In the genomic region with DNA sequence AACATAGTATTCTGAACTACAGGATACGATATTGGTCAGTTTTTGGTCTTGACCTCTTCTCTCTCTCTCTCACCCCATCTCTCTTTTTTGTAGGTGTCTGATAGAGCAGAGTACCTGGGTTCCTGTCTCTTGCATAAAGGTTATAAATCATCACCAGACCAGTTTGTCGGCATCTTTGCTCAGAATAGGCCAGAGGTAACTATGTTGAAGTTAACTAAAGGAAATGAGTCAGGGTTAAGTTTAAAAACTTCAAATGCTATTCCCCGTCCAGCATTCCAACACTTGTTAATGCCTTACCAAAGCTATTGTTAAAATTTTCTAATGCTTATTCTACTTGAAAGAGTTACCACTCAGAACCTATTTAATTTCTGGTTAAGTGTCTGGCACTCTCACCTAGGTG, we compare ENCODE assay signal across 24 cellular contexts. TPM values are rescaled to one million over a fixed set of nuclear protein-coding genes. Genes with fewer than 3 reads are reported as not detected.
DNase-seq lines count a peak whose midpoint lies in the region; ATAC-seq and TF ChIP-seq lines count a peak whose summit lies in the region.
"Had no signal": no experiment of that assay in that cellular context is flagged by ENCODE, and none has a peak within 500 bp of the region (broad histone marks: within the 10 kb centered on the region; RNA-seq: fewer than 3 reads in every experiment).

No MANE protein-coding gene starts in this region.

- whole genome bisulfite sequencing in mammary epithelial cell (ENCODE audit: low coverage, missing lambda C conversion rate) = 76% methylated on average over 3 of the region's 3 CpGs
- 88 to 100% methylated on average over 1 to 3 of the region's 3 CpGs for WGBS in endodermal cell (ENCODE audit: insufficient coverage in 1 of 2, insufficient read length in 1 of 2), 2 experiments

- peaks cover 31% of the 10 kb centered on the region for H3K27me3 Mint-ChIP-seq in MCF 10A (ENCODE audit: insufficient read depth, unreplicated experiment)
- no peaks in the 10 kb centered on the region for H3K27me3 Mint-ChIP-seq in central memory CD8-positive, alpha-beta T cell
- no peaks in the 10 kb centered on the region for H3K27me3 Mint-ChIP-seq in endodermal cell (ENCODE audit: insufficient read depth)
- H3K27me3 Mint-ChIP-seq: activated CD4-positive, alpha-beta T cell treated with anti-CD3 and anti-CD28 coated beads, Interleukin-2, amount 10 ng/mL, durations not matched to agents 7 days and 5 days had no signal

- H3K27me3 ChIP-seq in mammary epithelial cell (ENCODE audit: insufficient read depth, low read length) (no peaks in the 10 kb centered on the region), endodermal cell (ENCODE audit: control insufficient read depth, insufficient read depth, low read length, poor library complexity, severe bottlenecking) (no peaks in the 10 kb centered on the region)
- H3K27me3 ChIP-seq: neural progenitor cell, stomach, upper lobe of right lung had no signal

- DNase-seq in mammary epithelial cell (peak; percentile 17), MCF 10A (ENCODE audit: unreplicated experiment) (no peak), kidney tubule cell (ENCODE audit: low spot score) (peak; percentile 86), T1000 (lab: John Stamatoyannopoulos, UW) (no peak), endodermal cell (no peak), DMS53 (lab: John Stamatoyannopoulos, UW) (no peak)
- no peak for DNase-seq in central memory CD8-positive, alpha-beta T cell (ENCODE audit: low spot score in 2 of 2)
- DNase-seq in activated CD4-positive, alpha-beta T cell treated with anti-CD3 and anti-CD28 coated beads, Interleukin-2, amount 50 U/mL, for 1 hour = no peak
- DNase-seq: activated CD4-positive, alpha-beta T cell treated with anti-CD3 and anti-CD28 coated beads, Interleukin-2, amount 10 ng/mL, durations not matched to agents 7 days and 5 days; activated T-cell treated with anti-CD3 and anti-CD28 coated beads for 4 hours; DMS 273 treated with DMSO at 0.1 percent for 48 hours; foreskin melanocyte; Karpas-422; NCI-H1417; NCI-H526 treated with DMSO at 0.1 percent for 48 hours; SIG-M5; small intestine; stimulated activated CD4-positive, alpha-beta T cell treated with anti-CD3 and anti-CD28 coated beads, Interleukin-4, amount 100 ng/mL, for 1 hour; stomach; upper lobe of right lung had no signal

- H3K36me3 Mint-ChIP-seq in MCF 10A (ENCODE audit: insufficient read depth, unreplicated experiment) (no peaks in the 10 kb centered on the region), endodermal cell (ENCODE audit: low read depth) (no peaks in the 10 kb centered on the region)
- H3K36me3 Mint-ChIP-seq in central memory CD8-positive, alpha-beta T cell (ENCODE audit: insufficient read depth) = peaks cover 64% of the 10 kb centered on the region
- H3K36me3 Mint-ChIP-seq: neural progenitor cell had no signal

- H3K9ac ChIP-seq in mammary epithelial cell (ENCODE audit: insufficient read depth, low read length) = no peak overlapping the region
- no peak overlapping the region for H3K9ac ChIP-seq in endodermal cell (ENCODE audit: extremely low read depth, low read length, poor library complexity, severe bottlenecking)
- H3K9ac ChIP-seq: neural progenitor cell had no signal

- H3K9me3 ChIP-seq in mammary epithelial cell (replicated peaks; ENCODE audit: insufficient read depth, low read length) (no peaks in the 10 kb centered on the region), endodermal cell (ENCODE audit: control insufficient read depth, low read length) (no peaks in the 10 kb centered on the region)
- H3K9me3 ChIP-seq: stomach, upper lobe of right lung had no signal

- H3K9me3 Mint-ChIP-seq in MCF 10A (ENCODE audit: unreplicated experiment) (no peaks in the 10 kb centered on the region), endodermal cell (peaks cover 4% of the 10 kb centered on the region)
- no peaks in the 10 kb centered on the region for H3K9me3 Mint-ChIP-seq in central memory CD8-positive, alpha-beta T cell
- H3K9me3 Mint-ChIP-seq: neural progenitor cell had no signal

- no peaks in the 10 kb centered on the region for H3K79me2 ChIP-seq in mammary epithelial cell (ENCODE audit: insufficient read depth, low read length)

- intact Hi-C loops in mammary epithelial cell (cut with micrococcal nuclease) (no loop called here), MCF 10A (cut with micrococcal nuclease) (no loop called here)

- H3K4me1 ChIP-seq in mammary epithelial cell (ENCODE audit: insufficient read depth, low read length) (no peaks in the 10 kb centered on the region), endodermal cell (ENCODE audit: control insufficient read depth, insufficient read depth, low read length) (no peaks in the 10 kb centered on the region)
- H3K4me1 ChIP-seq: neural progenitor cell, upper lobe of right lung had no signal

- dilution Hi-C loops in mammary epithelial cell (cut with HindIII; ENCODE audit: low sequenced_read_pairs) = no loop called here

- H3K36me3 ChIP-seq in mammary epithelial cell (ENCODE audit: insufficient read depth, low read length) (no peaks in the 10 kb centered on the region), endodermal cell (ENCODE audit: control insufficient read depth, insufficient read depth, low read length) (no peaks in the 10 kb centered on the region)
- H3K36me3 ChIP-seq: neural progenitor cell had no signal

- POLR2A ChIA-PET in MCF 10A (lab: Yijun Ruan, JAX) = interaction anchor here (0.6 to 1.6 kb wide), 2 partner anchors 43 to 1728 kb away, joined by 3 to 5 read pairs; no protein-coding TSS in a partner anchor

- H3K4me3 ChIP-seq in mammary epithelial cell (replicated peaks in 1 of 3; ENCODE audit: insufficient read depth in 1 of 3, low read depth in 2 of 3, low read length in 3 of 3) (no peak overlapping the region), endodermal cell (ENCODE audit: low read length) (no peak overlapping the region)
- H3K4me3 ChIP-seq: neural progenitor cell, stomach, upper lobe of right lung had no signal

- ATAC-seq in central memory CD8-positive, alpha-beta T cell (replicated peaks; ENCODE audit: extremely low read depth, poor library complexity, severe bottlenecking) = no peak
- ATAC-seq: activated naive CD4-positive, alpha-beta T cell treated with anti-CD3 and anti-CD28 coated beads, Interleukin-2, amount 50 U/mL, for 72 hours; upper lobe of right lung had no signal

- no peak overlapping the region for H2AFZ ChIP-seq in mammary epithelial cell (ENCODE audit: low read depth, low read length)
- H2AFZ ChIP-seq: neural progenitor cell had no signal

- in situ Hi-C loops in mammary epithelial cell (cut with MboI; ENCODE audit: low sequenced_read_pairs in 2 of 2) = no loop called here

- H3K4me3 Mint-ChIP-seq in MCF 10A (ENCODE audit: unreplicated experiment) (no peak overlapping the region), endodermal cell (no peak overlapping the region)
- no peak overlapping the region for H3K4me3 Mint-ChIP-seq in central memory CD8-positive, alpha-beta T cell
- H3K4me3 Mint-ChIP-seq: activated CD4-positive, alpha-beta T cell treated with anti-CD3 and anti-CD28 coated beads, Interleukin-2, amount 10 ng/mL, durations not matched to agents 7 days and 5 days; neural progenitor cell had no signal

- BruUV-seq in mammary epithelial cell (replicated peaks; lab: Mats Ljungman, UMichigan) = no TSS peak
- no TSS peak for BruUV-seq in MCF 10A (replicated peaks; lab: Mats Ljungman, UMichigan)

- H3K27ac Mint-ChIP-seq in MCF 10A (ENCODE audit: low read depth, unreplicated experiment) (no peak overlapping the region), endodermal cell (no peak overlapping the region)
- H3K27ac Mint-ChIP-seq in central memory CD8-positive, alpha-beta T cell (ENCODE audit: low read depth) = peak overlapping the region; percentile 11
- H3K27ac Mint-ChIP-seq: activated CD4-positive, alpha-beta T cell treated with anti-CD3 and anti-CD28 coated beads, Interleukin-2, amount 10 ng/mL, durations not matched to agents 7 days and 5 days; activated naive CD4-positive, alpha-beta T cell treated with anti-CD3 and anti-CD28 coated beads, Interleukin-2, amount 50 U/mL, for 72 hours; neural progenitor cell; progenitor cell of endocrine pancreas had no signal

- no peak overlapping the region for H3K4me2 ChIP-seq in mammary epithelial cell (ENCODE audit: insufficient read depth, low read depth, low read length)
- H3K4me2 ChIP-seq: neural progenitor cell had no signal

- no peaks in the 10 kb centered on the region for H4K20me1 ChIP-seq in mammary epithelial cell (ENCODE audit: insufficient read depth, low read length)

- no peaks in the 10 kb centered on the region for H3K4me1 Mint-ChIP-seq in MCF 10A (ENCODE audit: insufficient read depth, unreplicated experiment)
- peaks cover 6% of the 10 kb centered on the region for H3K4me1 Mint-ChIP-seq in central memory CD8-positive, alpha-beta T cell
- H3K4me1 Mint-ChIP-seq in endodermal cell = peaks cover 20% of the 10 kb centered on the region
- H3K4me1 Mint-ChIP-seq: activated CD4-positive, alpha-beta T cell treated with anti-CD3 and anti-CD28 coated beads, Interleukin-2, amount 10 ng/mL, durations not matched to agents 7 days and 5 days; neural progenitor cell had no signal

- H3K27ac ChIP-seq in mammary epithelial cell (ENCODE audit: insufficient read depth, low read depth, low read length) (no peak overlapping the region), endodermal cell (ENCODE audit: low read depth, low read length) (no peak overlapping the region)
- H3K27ac ChIP-seq: C4-2B, neural progenitor cell, upper lobe of right lung had no signal

- TF ChIP-seq CTCF in mammary epithelial cell (conservative IDR thresholded peaks at IDR 0.05 in 1 of 2, IDR thresholded peaks at IDR 0.05 in 1 of 2; ENCODE audit: extremely low read depth in 1 of 2, insufficient read depth in 1 of 2, low read depth in 1 of 2, low read length in 2 of 2) = no peak
- no peak for TF ChIP-seq CTCF in MCF 10A (IDR thresholded peaks at IDR 0.05; ENCODE audit: unreplicated experiment)
- no peak for TF ChIP-seq CTCF in endodermal cell (conservative IDR thresholded peaks at IDR 0.05)

- CTCF ChIA-PET in mammary epithelial cell (lab: Charles Lee; ENCODE audit: low non-redundant PET) = no interaction called here
- CTCF ChIA-PET in MCF 10A (lab: Yijun Ruan, JAX) = interaction anchor here (0.6 to 0.7 kb wide), 3 partner anchors 12 to 1945 kb away, joined by 3 to 4 read pairs (median 3); no protein-coding TSS in a partner anchor

RNA-seq across cellular contexts. Expression of gene ACSL5, which starts 30.7 kb away (rescaled TPM):
- under 1 TPM in 1 of 2 donors, not detected in 1; 0.17 TPM for total RNA-seq in mammary epithelial cell
- 0.23 TPM for polyA plus RNA-seq in mammary epithelial cell
- polyA minus RNA-seq in mammary epithelial cell = not detected
- total RNA-seq in MCF 10A (2022) = 0.12 and 0.68 TPM in 2 replicates
- not detected for total RNA-seq in endodermal cell
- polyA plus RNA-seq in endodermal cell (2013, experiment 1 of 2) = not detected
- not detected for polyA plus RNA-seq in endodermal cell (2013, experiment 2 of 2)

RNA-seq across cellular contexts. Expression of gene ZDHHC6, which starts 42.1 kb away (rescaled TPM):
- 10 to 100 TPM; 18.3 to 37.7 TPM for total RNA-seq in mammary epithelial cell
- polyA plus RNA-seq in mammary epithelial cell = 21.4 TPM
- polyA minus RNA-seq in mammary epithelial cell = 7.8 TPM
- 25.9 and 26.3 TPM in 2 replicates for total RNA-seq in MCF 10A (2022)
- 10 to 100 TPM; 30.4 to 35.7 TPM for total RNA-seq in endodermal cell
- polyA plus RNA-seq in endodermal cell (2013, experiment 1 of 2) = 33.2 TPM
- polyA plus RNA-seq in endodermal cell (2013, experiment 2 of 2) = 30.8 TPM

RNA-seq across cellular contexts. Expression of gene VTI1A, which starts 42.4 kb away (rescaled TPM):
- total RNA-seq in mammary epithelial cell (10 to 100 TPM; 39.3 to 41.2 TPM), MCF 10A (2022) (44.4 and 58.1 TPM in 2 replicates), endodermal cell (10 to 100 TPM; 27.0 to 29.9 TPM)
- 10.9 TPM for polyA plus RNA-seq in mammary epithelial cell
- 10.5 TPM for polyA minus RNA-seq in mammary epithelial cell
- polyA plus RNA-seq in endodermal cell (2013, experiment 1 of 2) = 14.6 TPM
- polyA plus RNA-seq in endodermal cell (2013, experiment 2 of 2) = 13.4 TPM

Comparison
In these comparisons a context has a peak if more than half of its experiments do, and no peak if none do; other contexts are left out.
1. DNase-seq: peak in mammary epithelial cell (single experiment) and kidney tubule cell (single experiment); none in MCF 10A (single experiment), central memory CD8-positive, alpha-beta T cell (0 of 2), T1000 (single experiment), endodermal cell (single experiment), DMS53 (single experiment) and activated CD4-positive, alpha-beta T cell treated with anti-CD3 and anti-CD28 coated beads, Interleukin-2, amount 50 U/mL, for 1 hour (single experiment).